9 cellular contexts compared by ENCODE assay signal in the genomic region with DNA sequence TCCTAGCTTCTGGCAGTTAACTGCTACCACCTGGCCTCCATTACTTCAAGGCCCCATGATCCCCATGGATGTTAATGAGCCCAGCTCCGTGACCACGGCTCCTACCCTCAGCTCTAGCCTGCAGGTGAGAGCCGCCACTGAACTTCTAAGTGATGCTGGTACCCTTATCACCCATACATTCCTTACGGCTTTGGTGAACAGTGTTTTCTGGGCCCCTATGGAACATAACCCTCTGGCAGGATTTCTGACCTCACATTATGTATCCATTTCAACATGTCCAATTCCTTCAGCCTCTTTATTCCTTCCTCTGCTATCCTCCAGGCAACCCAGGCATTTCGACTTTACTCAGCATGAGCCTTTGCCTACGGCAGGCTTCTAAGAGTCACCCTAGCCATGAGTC. TPM values are rescaled to one million over a fixed set of nuclear protein-coding genes. Genes with fewer than 3 reads are reported as not detected.
"Had no signal": no experiment of that assay in that cellular context is flagged by ENCODE, and none has a peak within 500 bp of the region (broad histone marks: within the 10 kb centered on the region; RNA-seq: fewer than 3 reads in every experiment).

No MANE protein-coding gene starts in this region.

- ATAC-seq: HepG2, K562 had no signal

- H3K27ac ChIP-seq: HL-60 had no signal

- H3K4me3 ChIP-seq: K562 had no signal

- H3K4me3 Mint-ChIP-seq: IgD-negative memory B cell had no signal

- DNase-seq: IMR-90, KBM-7 had no signal

- FAIRE-seq: HepG2, HTR-8/SVneo, K562 had no signal

- H3K27ac Mint-ChIP-seq: IgD-negative memory B cell had no signal

- H3K36me3 Mint-ChIP-seq: IgD-negative memory B cell had no signal

RNA-seq across cellular contexts. Expression of a gene that starts 24.6 kb away (rescaled TPM):
- total RNA-seq: HT-29, HT1080, IMR-90 had no signal
- polyA plus RNA-seq: HepG2, IgD-negative memory B cell, IMR-90 had no signal
